In the genomic region with DNA sequence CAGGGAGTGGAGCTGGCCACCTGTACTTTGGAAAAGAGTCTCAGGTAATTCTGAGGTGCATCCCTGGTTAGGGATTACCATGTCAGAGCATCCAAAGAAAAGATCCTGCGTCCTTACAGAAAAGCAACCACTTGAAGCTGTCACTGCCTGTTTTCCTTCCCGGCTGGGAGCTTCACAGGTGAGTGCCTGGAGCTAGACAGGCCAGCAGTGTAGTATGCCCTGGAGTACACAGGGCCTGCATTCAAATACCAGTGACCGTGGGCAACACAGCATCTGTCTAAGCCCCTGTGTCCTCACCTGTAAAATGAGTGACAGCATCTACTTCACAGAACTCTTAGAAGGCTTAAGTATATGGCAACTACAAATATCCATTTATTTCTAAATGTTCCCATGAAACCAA, we compare ENCODE assay signal across 1 cellular context.
TF ChIP-seq lines count a peak whose summit lies in the region.

No MANE protein-coding gene starts in this region.

TF ChIP-seq in GM23338, 12 proteins besides CTCF, POLR2A, EP300 and RAD21 (continued from another document):
- TF ChIP-seq ZNF462 (CRISPR knock-in tag; IDR thresholded peaks at IDR 0.05) (no peak), CREB1 (CRISPR knock-in tag; IDR thresholded peaks at IDR 0.05; ENCODE audit: low read depth) (no peak), STAT1 (IDR thresholded peaks at IDR 0.05; ENCODE audit: unreplicated experiment) (no peak), NANOG (IDR thresholded peaks at IDR 0.05; ENCODE audit: borderline replicate concordance) (no peak)
- TF ChIP-seq, protein P1, sequence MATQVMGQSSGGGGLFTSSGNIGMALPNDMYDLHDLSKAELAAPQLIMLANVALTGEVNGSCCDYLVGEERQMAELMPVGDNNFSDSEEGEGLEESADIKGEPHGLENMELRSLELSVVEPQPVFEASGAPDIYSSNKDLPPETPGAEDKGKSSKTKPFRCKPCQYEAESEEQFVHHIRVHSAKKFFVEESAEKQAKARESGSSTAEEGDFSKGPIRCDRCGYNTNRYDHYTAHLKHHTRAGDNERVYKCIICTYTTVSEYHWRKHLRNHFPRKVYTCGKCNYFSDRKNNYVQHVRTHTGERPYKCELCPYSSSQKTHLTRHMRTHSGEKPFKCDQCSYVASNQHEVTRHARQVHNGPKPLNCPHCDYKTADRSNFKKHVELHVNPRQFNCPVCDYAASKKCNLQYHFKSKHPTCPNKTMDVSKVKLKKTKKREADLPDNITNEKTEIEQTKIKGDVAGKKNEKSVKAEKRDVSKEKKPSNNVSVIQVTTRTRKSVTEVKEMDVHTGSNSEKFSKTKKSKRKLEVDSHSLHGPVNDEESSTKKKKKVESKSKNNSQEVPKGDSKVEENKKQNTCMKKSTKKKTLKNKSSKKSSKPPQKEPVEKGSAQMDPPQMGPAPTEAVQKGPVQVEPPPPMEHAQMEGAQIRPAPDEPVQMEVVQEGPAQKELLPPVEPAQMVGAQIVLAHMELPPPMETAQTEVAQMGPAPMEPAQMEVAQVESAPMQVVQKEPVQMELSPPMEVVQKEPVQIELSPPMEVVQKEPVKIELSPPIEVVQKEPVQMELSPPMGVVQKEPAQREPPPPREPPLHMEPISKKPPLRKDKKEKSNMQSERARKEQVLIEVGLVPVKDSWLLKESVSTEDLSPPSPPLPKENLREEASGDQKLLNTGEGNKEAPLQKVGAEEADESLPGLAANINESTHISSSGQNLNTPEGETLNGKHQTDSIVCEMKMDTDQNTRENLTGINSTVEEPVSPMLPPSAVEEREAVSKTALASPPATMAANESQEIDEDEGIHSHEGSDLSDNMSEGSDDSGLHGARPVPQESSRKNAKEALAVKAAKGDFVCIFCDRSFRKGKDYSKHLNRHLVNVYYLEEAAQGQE (IDR thresholded peaks at IDR 0.05; ENCODE audit: unreplicated experiment), result no peak
- TF ChIP-seq, protein P2, sequence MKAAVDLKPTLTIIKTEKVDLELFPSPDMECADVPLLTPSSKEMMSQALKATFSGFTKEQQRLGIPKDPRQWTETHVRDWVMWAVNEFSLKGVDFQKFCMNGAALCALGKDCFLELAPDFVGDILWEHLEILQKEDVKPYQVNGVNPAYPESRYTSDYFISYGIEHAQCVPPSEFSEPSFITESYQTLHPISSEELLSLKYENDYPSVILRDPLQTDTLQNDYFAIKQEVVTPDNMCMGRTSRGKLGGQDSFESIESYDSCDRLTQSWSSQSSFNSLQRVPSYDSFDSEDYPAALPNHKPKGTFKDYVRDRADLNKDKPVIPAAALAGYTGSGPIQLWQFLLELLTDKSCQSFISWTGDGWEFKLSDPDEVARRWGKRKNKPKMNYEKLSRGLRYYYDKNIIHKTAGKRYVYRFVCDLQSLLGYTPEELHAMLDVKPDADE (IDR thresholded peaks at IDR 0.05), result no peak
